In the genomic region with DNA sequence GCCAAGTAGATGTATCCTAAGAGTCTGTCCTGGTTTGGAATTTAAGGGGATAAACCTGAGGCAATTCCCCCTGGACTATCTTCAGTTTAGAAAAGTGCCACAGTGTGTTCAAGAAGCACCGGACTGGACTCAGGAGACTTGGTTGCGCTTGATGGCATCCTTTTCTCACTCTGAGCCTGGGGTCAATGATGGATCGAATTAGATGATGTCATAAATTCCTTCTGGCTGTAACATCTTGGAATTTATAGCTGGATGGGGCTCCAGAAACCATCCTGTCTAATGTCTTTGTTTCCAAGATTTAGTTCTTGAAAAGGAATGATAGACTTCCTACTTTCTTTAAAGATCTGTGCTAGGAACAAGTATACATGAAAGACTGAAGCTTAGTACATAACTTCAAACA, we compare ENCODE assay signal across 27 cellular contexts.
A peak's percentile ranks its signal among the peaks of the same experiment; 100 is the strongest.
DNase-seq lines count a peak whose midpoint lies in the region; ATAC-seq and TF ChIP-seq lines count a peak whose summit lies in the region.
"Had no signal": no experiment of that assay in that cellular context is flagged by ENCODE, and none has a peak within 500 bp of the region (broad histone marks: within the 10 kb centered on the region; RNA-seq: fewer than 3 reads in every experiment).

No MANE protein-coding gene starts in this region.

- CTCF ChIA-PET in activated CD8-positive, alpha-beta T cell treated with anti-CD3 and anti-CD28 coated beads, Interleukin-2, amount 10 ng/mL, durations not matched to agents 7 days and 5 days (lab: Charles Lee), result interaction anchor here (1.3 kb wide), 3 partner anchors 9 to 520 kb away, joined by 3 to 4 read pairs (median 4); no protein-coding TSS in a partner anchor

- peaks cover 12% of the 10 kb centered on the region for H3K4me1 ChIP-seq in mesodermal cell (ENCODE audit: control insufficient read depth, insufficient read depth, low read length, poor library complexity, severe bottlenecking)
- peaks cover 0 to 53% of the 10 kb centered on the region in 2 donors for H3K4me1 ChIP-seq in right atrium auricular region
- H3K4me1 ChIP-seq: neural progenitor cell, SJCRH30 had no signal

- peaks cover 13% of the 10 kb centered on the region for H3K36me3 Mint-ChIP-seq in stimulated activated naive CD8-positive, alpha-beta T cell treated with anti-CD3 and anti-CD28 coated beads, Interleukin-15, Interleukin-2, amounts not matched to agents 100 ng/mL and 50 ng/mL, for 24 hours (ENCODE audit: low read depth)
- peaks cover 4% of the 10 kb centered on the region for H3K36me3 Mint-ChIP-seq in central memory CD8-positive, alpha-beta T cell (ENCODE audit: insufficient read depth)
- H3K36me3 Mint-ChIP-seq in activated CD8-positive, alpha-beta T cell treated with anti-CD3 and anti-CD28 coated beads, Interleukin-2, amount 10 ng/mL, durations not matched to agents 7 days and 5 days (ENCODE audit: low read depth), result peaks cover 25% of the 10 kb centered on the region

- no peaks in the 10 kb centered on the region for H3K27me3 Mint-ChIP-seq in stimulated activated naive CD8-positive, alpha-beta T cell treated with anti-CD3 and anti-CD28 coated beads, Interleukin-15, Interleukin-2, amounts not matched to agents 100 ng/mL and 50 ng/mL, for 24 hours
- H3K27me3 Mint-ChIP-seq in central memory CD8-positive, alpha-beta T cell, result no peaks in the 10 kb centered on the region
- H3K27me3 Mint-ChIP-seq in activated CD8-positive, alpha-beta T cell treated with anti-CD3 and anti-CD28 coated beads, Interleukin-2, amount 10 ng/mL, durations not matched to agents 7 days and 5 days (ENCODE audit: low read depth), result no peaks in the 10 kb centered on the region

- H3K27ac ChIP-seq in mesodermal cell (ENCODE audit: low read depth, low read length, severe bottlenecking), result peak overlapping the region; percentile 23
- no peak overlapping the region for H3K27ac ChIP-seq in right atrium auricular region
- H3K27ac ChIP-seq: A549, C4-2B, neural progenitor cell, SJCRH30 had no signal

- H3K36me3 ChIP-seq in mesodermal cell (ENCODE audit: control insufficient read depth, insufficient read depth, low read length) (peaks cover 3% of the 10 kb centered on the region), right atrium auricular region (no peaks in the 10 kb centered on the region)
- H3K36me3 ChIP-seq: neural progenitor cell, Peyer's patch, SJCRH30 had no signal

- H3K27me3 ChIP-seq in right atrium auricular region, result no peaks in the 10 kb centered on the region
- H3K27me3 ChIP-seq: esophagus muscularis mucosa, neural progenitor cell, Peyer's patch, SJCRH30 had no signal

- H3K27ac Mint-ChIP-seq in stimulated activated naive CD8-positive, alpha-beta T cell treated with anti-CD3 and anti-CD28 coated beads, Interleukin-15, Interleukin-2, amounts not matched to agents 100 ng/mL and 50 ng/mL, for 24 hours, result peak overlapping the region; percentile 29
- H3K27ac Mint-ChIP-seq in central memory CD8-positive, alpha-beta T cell (ENCODE audit: low read depth), result peak overlapping the region; percentile 80
- no peak overlapping the region for H3K27ac Mint-ChIP-seq in activated CD8-positive, alpha-beta T cell treated with anti-CD3 and anti-CD28 coated beads, Interleukin-2, amount 10 ng/mL, durations not matched to agents 7 days and 5 days
- H3K27ac Mint-ChIP-seq: neural progenitor cell had no signal

- H3K9me3 ChIP-seq in mesodermal cell (ENCODE audit: control insufficient read depth, low read length) (no peaks in the 10 kb centered on the region), right atrium auricular region (no peaks in the 10 kb centered on the region)
- H3K9me3 ChIP-seq: A549, esophagus muscularis mucosa, Peyer's patch, SJCRH30 had no signal

- H3K9me3 Mint-ChIP-seq in stimulated activated naive CD8-positive, alpha-beta T cell treated with anti-CD3 and anti-CD28 coated beads, Interleukin-15, Interleukin-2, amounts not matched to agents 100 ng/mL and 50 ng/mL, for 24 hours, result peaks cover 4% of the 10 kb centered on the region
- no peaks in the 10 kb centered on the region for H3K9me3 Mint-ChIP-seq in central memory CD8-positive, alpha-beta T cell
- peaks cover 4% of the 10 kb centered on the region for H3K9me3 Mint-ChIP-seq in activated CD8-positive, alpha-beta T cell treated with anti-CD3 and anti-CD28 coated beads, Interleukin-2, amount 10 ng/mL, durations not matched to agents 7 days and 5 days (ENCODE audit: insufficient read depth)

- POLR2A ChIA-PET in activated CD8-positive, alpha-beta T cell treated with anti-CD3 and anti-CD28 coated beads, Interleukin-2, amount 10 ng/mL, durations not matched to agents 7 days and 5 days (lab: Charles Lee), result no interaction called here

- ATAC-seq in stimulated activated naive CD8-positive, alpha-beta T cell treated with anti-CD3 and anti-CD28 coated beads, Interleukin-15, Interleukin-2, amounts not matched to agents 100 U/mL and 50 U/mL, for 24 hours, result no peak
- ATAC-seq in central memory CD8-positive, alpha-beta T cell (replicated peaks; ENCODE audit: extremely low read depth, poor library complexity, severe bottlenecking), result no peak
- ATAC-seq in activated CD8-positive, alpha-beta T cell treated with anti-CD3 and anti-CD28 coated beads, Interleukin-2, amount 10 ng/mL, durations not matched to agents 7 days and 5 days, result no peak
- ATAC-seq: A549, left cardiac atrium had no signal

- DNase-seq in stimulated activated naive CD8-positive, alpha-beta T cell treated with anti-CD3 and anti-CD28 coated beads, Interleukin-15, Interleukin-2, amounts not matched to agents 100 U/mL and 50 U/mL, for 24 hours, result no peak
- DNase-seq in central memory CD8-positive, alpha-beta T cell (ENCODE audit: low spot score in 2 of 2), result no peak
- DNase-seq in activated T-cell treated with anti-CD3 and anti-CD28 coated beads, Interleukin-2, amount 50 U/mL, for 1 hour, result no peak
- DNase-seq in right atrium auricular region (ENCODE audit: low spot score), result no peak
- DNase-seq in activated CD8-positive, alpha-beta T cell treated with anti-CD3 and anti-CD28 coated beads, Interleukin-2, amount 10 ng/mL, durations not matched to agents 7 days and 5 days, result no peak
- no peak for DNase-seq in DMS53 (lab: John Stamatoyannopoulos, UW)
- DNase-seq: activated CD4-positive, alpha-beta T cell treated with anti-CD3 and anti-CD28 coated beads, Interleukin-2, amount 50 U/mL, for 4 hours; activated naive CD4-positive, alpha-beta T cell; activated T-cell treated with anti-CD3 and anti-CD28 coated beads for 4 hours; caudate nucleus; DMS153; effector CD4-positive, alpha-beta T cell; Kasumi-1; left cardiac atrium; midbrain; NCI-H1092; NCI-H2081; Peyer's patch; SJCRH30; stimulated activated CD4-positive, alpha-beta T cell treated with anti-CD3 and anti-CD28 coated beads, Interleukin-4, amount 100 ng/mL, for 4 hours; T-helper 2 cell had no signal

- H3K4me1 Mint-ChIP-seq in stimulated activated naive CD8-positive, alpha-beta T cell treated with anti-CD3 and anti-CD28 coated beads, Interleukin-15, Interleukin-2, amounts not matched to agents 100 ng/mL and 50 ng/mL, for 24 hours (ENCODE audit: low read depth), result peaks cover 80% of the 10 kb centered on the region
- peaks cover 42% of the 10 kb centered on the region for H3K4me1 Mint-ChIP-seq in central memory CD8-positive, alpha-beta T cell
- peaks cover 54% of the 10 kb centered on the region for H3K4me1 Mint-ChIP-seq in activated CD8-positive, alpha-beta T cell treated with anti-CD3 and anti-CD28 coated beads, Interleukin-2, amount 10 ng/mL, durations not matched to agents 7 days and 5 days (ENCODE audit: low read depth)

- H3K4me3 Mint-ChIP-seq in stimulated activated naive CD8-positive, alpha-beta T cell treated with anti-CD3 and anti-CD28 coated beads, Interleukin-15, Interleukin-2, amounts not matched to agents 100 ng/mL and 50 ng/mL, for 24 hours, result no peak overlapping the region
- no peak overlapping the region for H3K4me3 Mint-ChIP-seq in central memory CD8-positive, alpha-beta T cell
- H3K4me3 Mint-ChIP-seq in activated CD8-positive, alpha-beta T cell treated with anti-CD3 and anti-CD28 coated beads, Interleukin-2, amount 10 ng/mL, durations not matched to agents 7 days and 5 days, result no peak overlapping the region
- H3K4me3 Mint-ChIP-seq: neural progenitor cell had no signal

- H3K4me3 ChIP-seq in mesodermal cell (ENCODE audit: extremely low read depth, insufficient read depth, low read length, poor library complexity, severe bottlenecking) (no peak overlapping the region), right atrium auricular region (no peak overlapping the region)
- H3K4me3 ChIP-seq: A549, esophagus muscularis mucosa, neural progenitor cell, Peyer's patch, SJCRH30 had no signal

- TF ChIP-seq CTCF in right atrium auricular region (IDR thresholded peaks at IDR 0.05), result no peak

- 100% methylated on average over 2 to 3 of the region's 3 CpGs for WGBS in mesodermal cell (ENCODE audit: insufficient coverage in 2 of 2), 2 experiments
